15 cellular contexts compared by ENCODE assay signal in genomic region chr2:8282858-8283252, GRCh38.
"Had no signal": no experiment of that assay in that cellular context is flagged by ENCODE, and none has a peak within 500 bp of the region (broad histone marks: within the 10 kb centered on the region; RNA-seq: fewer than 3 reads in every experiment).

No MANE protein-coding gene starts in this region.

- ATAC-seq: left lobe of liver had no signal

- H3K27ac Mint-ChIP-seq: activated naive CD4-positive, alpha-beta T cell treated with anti-CD3 and anti-CD28 coated beads for 36 hours; nephron; T-helper 1 cell treated with Interleukin-12 subunit alpha and Interleukin-12 subunit beta and Interleukin-4 antibody, amounts not matched to agents 30 μg/mL and 1 μg/mL, for 36 hours had no signal

- H3K4me3 Mint-ChIP-seq: activated naive CD4-positive, alpha-beta T cell treated with anti-CD3 and anti-CD28 coated beads for 36 hours; nephron; T-helper 1 cell treated with Interleukin-12 subunit alpha and Interleukin-12 subunit beta and Interleukin-4 antibody, amounts not matched to agents 30 μg/mL and 1 μg/mL, for 36 hours had no signal

- H3K36me3 ChIP-seq: adrenal gland, stomach, thoracic aorta had no signal

- DNase-seq: activated CD8-positive, alpha-beta memory T cell treated with anti-CD3 and anti-CD28 coated beads, Interleukin-2, amount 50 U/mL, for 4 hours; activated naive CD4-positive, alpha-beta T cell treated with anti-CD3 and anti-CD28 coated beads for 36 hours; adrenal gland; effector CD4-positive, alpha-beta T cell; foreskin melanocyte; head of caudate nucleus; stimulated activated CD4-positive, alpha-beta T cell treated with anti-CD3 and anti-CD28 coated beads, Interleukin-4, amount 100 ng/mL, for 1 hour; stimulated activated CD8-positive, alpha-beta memory T cell treated with anti-CD3 and anti-CD28 coated beads, Interleukin-4, amount 100 ng/mL, for 48 hours; stomach had no signal

- H3K4me3 ChIP-seq: adrenal gland, coronary artery, mucosa of descending colon, stomach, thoracic aorta had no signal

- H3K27me3 ChIP-seq: adrenal gland had no signal

- H3K27ac ChIP-seq: adrenal gland, coronary artery, thoracic aorta had no signal

- H3K4me1 ChIP-seq: adrenal gland had no signal

- H3K9me3 Mint-ChIP-seq: activated naive CD4-positive, alpha-beta T cell treated with anti-CD3 and anti-CD28 coated beads for 36 hours; nephron; T-helper 1 cell treated with Interleukin-12 subunit alpha and Interleukin-12 subunit beta and Interleukin-4 antibody, amounts not matched to agents 30 μg/mL and 1 μg/mL, for 36 hours had no signal

- H3K9me3 ChIP-seq: adrenal gland, mucosa of descending colon, stomach, thoracic aorta had no signal
